19 cellular contexts compared by ENCODE assay signal in the genomic region with DNA sequence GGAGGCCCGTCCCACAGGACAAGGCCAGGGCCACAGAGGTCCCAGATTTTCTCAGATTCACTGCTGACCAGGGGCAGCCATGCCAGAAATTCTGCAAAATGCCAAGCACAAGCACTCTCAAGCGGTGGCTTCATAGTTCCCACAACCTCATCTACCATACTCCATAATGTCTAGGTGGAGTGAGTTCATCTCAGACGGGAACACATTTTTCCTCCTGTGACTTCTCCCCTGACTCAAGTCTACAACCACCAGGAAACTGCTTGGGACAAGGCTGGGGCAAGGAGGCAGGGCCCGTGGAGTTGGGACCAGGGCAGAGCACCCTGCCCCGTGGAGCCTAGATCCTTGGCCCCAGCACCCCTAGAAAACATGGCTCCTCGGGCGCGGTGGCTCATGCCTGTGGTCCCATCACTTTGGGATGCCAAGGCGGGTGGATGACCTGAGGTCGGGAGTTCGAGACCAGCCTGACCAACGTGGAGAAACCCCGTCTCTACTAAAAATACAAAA.
"Had no signal": no experiment of that assay in that cellular context is flagged by ENCODE, and none has a peak within 500 bp of the region (broad histone marks: within the 10 kb centered on the region; RNA-seq: fewer than 3 reads in every experiment).

No MANE protein-coding gene starts in this region.

- FAIRE-seq: pancreas had no signal

- DNase-seq: caudate nucleus; colonic mucosa; dorsolateral prefrontal cortex; effector CD8-positive, alpha-beta T cell; gastrocnemius medialis; islet precursor cell; naive thymus-derived CD4-positive, alpha-beta T cell; nephron progenitor cell; pancreas; spleen; stimulated activated CD4-positive, alpha-beta T cell treated with anti-CD3 and anti-CD28 coated beads, Interleukin-15, amount 100 ng/mL, for 24 hours; stimulated activated CD4-positive, alpha-beta T cell treated with anti-CD3 and anti-CD28 coated beads, Interleukin-1b, Interleukin-23, amount 100 ng/mL, for 48 hours; stimulated activated CD4-positive, alpha-beta T cell treated with anti-CD3 and anti-CD28 coated beads, Interleukin-4, amount 100 ng/mL, for 24 hours; stimulated activated naive CD8-positive, alpha-beta T cell treated with anti-CD3 and anti-CD28 coated beads, Interleukin-15, amount 100 ng/mL, for 72 hours; testis had no signal

- ATAC-seq: gastrocnemius medialis; left lung; naive thymus-derived CD4-positive, alpha-beta T cell; pancreas; sciatic nerve; stimulated activated memory B cell treated with anti-CD40 and anti-IgM and Interleukin-4, amounts not matched to agents 10 μg/mL and 1 μg/mL and 100 μg/mL, for 72 hours; stimulated activated naive CD8-positive, alpha-beta T cell treated with anti-CD3 and anti-CD28 coated beads, Interleukin-15, amount 100 ng/mL, for 72 hours had no signal

- H3K27me3 ChIP-seq: colonic mucosa, dorsolateral prefrontal cortex, gastrocnemius medialis, left lung, pancreas, spleen, testis, tibial nerve had no signal

- H3K9me3 ChIP-seq: colonic mucosa, gastrocnemius medialis, left lung, pancreas, spleen, testis, tibial nerve had no signal

- H3K27ac ChIP-seq: colonic mucosa, dorsolateral prefrontal cortex, left lung, pancreas, spleen had no signal

- H3K4me3 ChIP-seq: colonic mucosa, dorsolateral prefrontal cortex, gastrocnemius medialis, left lung, pancreas, spleen, testis, tibial nerve had no signal

- H3K36me3 ChIP-seq: colonic mucosa, gastrocnemius medialis, left lung, pancreas, spleen, tibial nerve had no signal
